In the genomic region with DNA sequence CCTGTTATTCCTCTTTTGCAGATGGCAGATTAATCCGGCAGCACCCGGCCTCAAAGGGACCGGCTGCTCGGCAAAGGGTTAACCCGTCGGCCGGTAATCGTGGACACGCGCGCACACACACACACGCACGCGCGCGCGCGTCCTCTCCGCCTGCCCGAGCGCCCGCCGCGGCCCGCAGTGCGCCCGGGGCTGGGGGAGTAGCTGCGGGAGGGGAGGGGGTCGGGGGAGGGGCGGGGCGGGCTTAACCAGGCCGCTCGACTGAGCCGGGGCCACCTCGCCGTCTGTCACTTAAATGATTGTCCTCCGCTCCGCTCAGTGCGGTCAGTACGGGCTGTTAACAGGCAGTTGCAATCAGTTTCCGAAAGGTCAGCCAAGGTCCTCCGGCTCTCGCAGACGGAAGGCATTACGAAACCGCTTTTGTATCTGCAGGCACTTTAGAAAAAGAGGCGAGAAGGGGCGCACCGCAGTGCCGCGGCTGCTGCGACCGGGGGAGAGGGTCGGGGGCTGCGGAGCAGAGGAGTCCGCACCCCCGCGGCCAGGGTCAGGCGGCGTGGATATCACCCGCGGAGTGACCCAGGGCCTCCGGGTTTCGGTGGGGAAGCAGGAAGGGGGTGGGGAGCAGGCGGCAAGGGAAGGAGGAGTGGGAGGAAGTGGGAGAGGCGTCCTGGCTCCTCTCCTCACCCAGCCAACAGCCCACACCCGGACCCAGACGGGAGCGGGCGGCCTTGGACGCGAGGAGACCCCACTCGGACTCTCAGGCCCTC, we compare ENCODE assay signal across 8 cellular contexts. TPM values are rescaled to one million over a fixed set of nuclear protein-coding genes. Genes with fewer than 3 reads are reported as not detected.
DNase-seq lines count a peak whose midpoint lies in the region; ATAC-seq lines count a peak whose summit lies in the region.

No MANE protein-coding gene starts in this region.

- peak overlapping the region; percentile 50 for H3K9ac ChIP-seq in skeletal muscle satellite cell (ENCODE audit: low read depth, low read length)

- H3K27me3 ChIP-seq in iPS DF 6.9 (ENCODE audit: control insufficient read depth, insufficient read depth, low read length) (peaks cover 11% of the 10 kb centered on the region), skeletal muscle satellite cell (ENCODE audit: control insufficient read depth, insufficient read depth, low read length) (peaks cover 34% of the 10 kb centered on the region)

- no CpG with 5 or more reads among the region's 73 CpGs for WGBS in iPS DF 6.9 (ENCODE audit: insufficient coverage, insufficient read length)

- H3K4me2 ChIP-seq in skeletal muscle satellite cell (ENCODE audit: low read length), result peak overlapping the region; percentile 91

- H3K36me3 ChIP-seq in iPS DF 6.9 (ENCODE audit: control insufficient read depth, insufficient read depth, low read length), result no peaks in the 10 kb centered on the region
- no peaks in the 10 kb centered on the region for H3K36me3 ChIP-seq in skeletal muscle satellite cell (ENCODE audit: insufficient read depth, low read length)

- no peak for ATAC-seq in HG02870 (IDR thresholded peaks at IDR 0.05; ENCODE audit: unreplicated experiment)
- no peak for ATAC-seq in GM18517 (IDR thresholded peaks at IDR 0.05; ENCODE audit: unreplicated experiment)

- peak; percentile 7 for DNase-seq in activated naive CD4-positive, alpha-beta T cell treated with Interleukin-2 at 50 U/mL for 16 hours
- no peak for DNase-seq in activated naive CD4-positive, alpha-beta T cell (lab: John Stamatoyannopoulos, UW)
- DNase-seq in NCI-H82 treated with DMSO at 0.1 percent for 48 hours (lab: John Stamatoyannopoulos, UW; ENCODE audit: unreplicated experiment), result peak; percentile 79
- DNase-seq in amniotic epithelial cell (ENCODE audit: low read depth), result peak; percentile 80
- DNase-seq in iPS DF 6.9 (ENCODE audit: low read depth, low spot score), result no peak

- H3K9me3 ChIP-seq in iPS DF 6.9 (ENCODE audit: control insufficient read depth, insufficient read depth, low read length), result no peaks in the 10 kb centered on the region
- H3K9me3 ChIP-seq in skeletal muscle satellite cell (replicated peaks; ENCODE audit: low read length), result no peaks in the 10 kb centered on the region

- H3K4me1 ChIP-seq in iPS DF 6.9 (ENCODE audit: control insufficient read depth, insufficient read depth, low read length), result peaks cover 4% of the 10 kb centered on the region
- H3K4me1 ChIP-seq in skeletal muscle satellite cell (ENCODE audit: control insufficient read depth, insufficient read depth, low read length), result peaks cover 32% of the 10 kb centered on the region

- H3K27ac ChIP-seq in iPS DF 6.9 (ENCODE audit: low read length), result no peak overlapping the region

- H3K4me3 ChIP-seq in iPS DF 6.9 (ENCODE audit: low read length) (peak overlapping the region; percentile 69), skeletal muscle satellite cell (ENCODE audit: low read length) (peak overlapping the region; percentile 58)

RNA-seq across cellular contexts. Expression of a gene that starts 57.3 kb away (rescaled TPM):
- total RNA-seq in skeletal muscle satellite cell (2012; rRNA removed), result 5.6 and 7.0 TPM in 2 replicates

Comparison
In these comparisons a context has a peak if more than half of its experiments do, and no peak if none do; other contexts are left out.
1. DNase-seq: peak in activated naive CD4-positive, alpha-beta T cell treated with Interleukin-2 at 50 U/mL for 16 hours (single experiment), NCI-H82 treated with DMSO at 0.1 percent for 48 hours (single experiment) and amniotic epithelial cell (single experiment); none in activated naive CD4-positive, alpha-beta T cell (0 of 4) and iPS DF 6.9 (single experiment).